Comparison of ENCODE assay signal across 22 cellular contexts in the genomic region with DNA sequence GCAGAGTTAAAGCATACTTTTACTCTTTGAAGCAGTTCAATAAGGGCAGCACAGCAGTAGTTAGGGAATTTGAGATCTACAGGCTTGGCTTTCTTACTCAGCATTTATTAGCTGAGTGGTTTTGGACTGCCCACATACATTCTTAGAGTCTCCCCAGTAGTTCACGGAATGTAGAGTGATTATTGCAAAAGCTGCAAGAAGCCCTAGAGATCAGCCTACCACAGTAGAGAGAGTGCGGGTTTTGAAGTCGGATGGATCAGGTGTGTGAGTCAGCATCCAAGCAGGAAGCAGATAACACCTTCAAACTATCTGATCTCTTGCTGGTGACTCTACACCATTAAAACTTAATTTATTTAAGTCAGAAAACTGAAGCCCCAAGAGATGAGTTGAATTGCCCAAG.
A peak's percentile ranks its signal among the peaks of the same experiment; 100 is the strongest.
DNase-seq lines count a peak whose midpoint lies in the region; TF ChIP-seq lines count a peak whose summit lies in the region.
"Had no signal": no experiment of that assay in that cellular context is flagged by ENCODE, and none has a peak within 500 bp of the region (broad histone marks: within the 10 kb centered on the region; RNA-seq: fewer than 3 reads in every experiment).

No MANE protein-coding gene starts in this region.

- no peak overlapping the region for H3K4me2 ChIP-seq in hepatocyte

- H4K20me1 ChIP-seq in hepatocyte (ENCODE audit: insufficient read depth, poor library complexity, severe bottlenecking), result no peaks in the 10 kb centered on the region

- H3K4me1 ChIP-seq in hepatocyte (ENCODE audit: insufficient read depth), result peaks cover 5% of the 10 kb centered on the region
- H3K4me1 ChIP-seq: adrenal gland, HAP-1 had no signal

- 39% methylated on average over 3 of the region's 3 CpGs for WGBS in hepatocyte (ENCODE audit: low lambda C conversion rate, missing lambda C conversion rate)

- no peaks in the 10 kb centered on the region for H3K79me2 ChIP-seq in hepatocyte

- no peaks in the 10 kb centered on the region for H3K9me3 ChIP-seq in hepatocyte (ENCODE audit: low read depth)
- H3K9me3 ChIP-seq: adrenal gland, HAP-1 had no signal

- peaks cover 2% of the 10 kb centered on the region for H3K27me3 Mint-ChIP-seq in activated naive CD4-positive, alpha-beta T cell treated with anti-CD3 and anti-CD28 coated beads for 36 hours (ENCODE audit: low read depth)
- H3K27me3 Mint-ChIP-seq: naive B cell had no signal

- H3K36me3 Mint-ChIP-seq in activated naive CD4-positive, alpha-beta T cell treated with anti-CD3 and anti-CD28 coated beads for 36 hours (ENCODE audit: low read depth), result no peaks in the 10 kb centered on the region
- H3K36me3 Mint-ChIP-seq: naive B cell had no signal

- intact Hi-C loops in activated naive CD4-positive, alpha-beta T cell treated with anti-CD3 and anti-CD28 coated beads for 36 hours (cut with micrococcal nuclease), result no loop called here

- H2AFZ ChIP-seq in hepatocyte, result no peak overlapping the region

- H3K4me3 ChIP-seq in hepatocyte, result no peak overlapping the region
- H3K4me3 ChIP-seq in retinal pigment epithelial cell (ENCODE audit: low read length), result no peak overlapping the region
- H3K4me3 ChIP-seq: adrenal gland, HAP-1, K562 had no signal

- no peaks in the 10 kb centered on the region for H3K36me3 ChIP-seq in hepatocyte (replicated peaks; ENCODE audit: insufficient read depth, low read depth)
- H3K36me3 ChIP-seq: adrenal gland, HAP-1 had no signal

- H3K27ac Mint-ChIP-seq in activated naive CD4-positive, alpha-beta T cell treated with anti-CD3 and anti-CD28 coated beads for 36 hours, result no peak overlapping the region
- H3K27ac Mint-ChIP-seq: naive B cell had no signal

- CTCF ChIA-PET in activated naive CD4-positive, alpha-beta T cell treated with anti-CD3 and anti-CD28 coated beads for 36 hours (lab: Charles Lee), result no interaction called here

- H3K27ac ChIP-seq in hepatocyte, result peak overlapping the region; percentile 41
- H3K27ac ChIP-seq: adrenal gland, C4-2B had no signal

- H3K4me1 Mint-ChIP-seq in activated naive CD4-positive, alpha-beta T cell treated with anti-CD3 and anti-CD28 coated beads for 36 hours (ENCODE audit: low read depth), result no peaks in the 10 kb centered on the region
- H3K4me1 Mint-ChIP-seq: naive B cell had no signal

- DNase-seq in GM03348 (ENCODE audit: low spot score), result peak; percentile 36
- DNase-seq in amniotic epithelial cell (ENCODE audit: low read depth), result peak; percentile 31
- DNase-seq in hepatocyte (ENCODE audit: low spot score), result peak; percentile 25
- peak; percentile 41 for DNase-seq in retinal pigment epithelial cell (ENCODE audit: low read depth)
- no peak for DNase-seq in DMS 273 (lab: John Stamatoyannopoulos, UW; ENCODE audit: unreplicated experiment)
- DNase-seq in KG1 (lab: John Stamatoyannopoulos, UW), result no peak
- no peak for DNase-seq in activated naive CD4-positive, alpha-beta T cell treated with anti-CD3 and anti-CD28 coated beads for 36 hours
- no peak for DNase-seq in NCI-H2081 (lab: John Stamatoyannopoulos, UW)
- DNase-seq: activated CD4-positive, alpha-beta T cell treated with anti-CD3 and anti-CD28 coated beads for 1 hour; activated T-cell treated with anti-CD3 and anti-CD28 coated beads, Interleukin-2, amount 50 U/mL, for 1 hour; adrenal gland; foreskin melanocyte; hippocampal formation; mesenchymal stem cell; naive B cell; NCI-H82; retina; Right ventricle myocardium superior; stimulated activated CD8-positive, alpha-beta memory T cell treated with anti-CD3 and anti-CD28 coated beads, Interleukin-4, amount 100 ng/mL, for 48 hours had no signal

- H3K4me3 Mint-ChIP-seq in activated naive CD4-positive, alpha-beta T cell treated with anti-CD3 and anti-CD28 coated beads for 36 hours, result no peak overlapping the region
- H3K4me3 Mint-ChIP-seq: naive B cell had no signal

- TF ChIP-seq CTCF in hepatocyte (IDR thresholded peaks at IDR 0.05; ENCODE audit: poor library complexity) (no peak), retinal pigment epithelial cell (conservative IDR thresholded peaks at IDR 0.05; ENCODE audit: low read depth, low read length) (no peak)

- no peaks in the 10 kb centered on the region for H3K9me2 ChIP-seq in hepatocyte (replicated peaks; ENCODE audit: insufficient read depth)

- no peaks in the 10 kb centered on the region for H3K9me3 Mint-ChIP-seq in activated naive CD4-positive, alpha-beta T cell treated with anti-CD3 and anti-CD28 coated beads for 36 hours

- H3K27me3 ChIP-seq in hepatocyte, result no peaks in the 10 kb centered on the region
- H3K27me3 ChIP-seq: adrenal gland had no signal

Comparison
In these comparisons a context has a peak if more than half of its experiments do, and no peak if none do; other contexts are left out.
1. DNase-seq: peak in GM03348 (single experiment), amniotic epithelial cell (single experiment), hepatocyte (single experiment) and retinal pigment epithelial cell (single experiment); none in DMS 273 (single experiment), KG1 (single experiment), activated naive CD4-positive, alpha-beta T cell treated with anti-CD3 and anti-CD28 coated beads for 36 hours (single experiment) and NCI-H2081 (0 of 2).